Comparison of ENCODE assay signal across 8 cellular contexts in genomic region chr19:40662925-40663711, GRCh38. TPM values are rescaled to one million over a fixed set of nuclear protein-coding genes. Genes with fewer than 3 reads are reported as not detected.
A peak's percentile ranks its signal among the peaks of the same experiment; 100 is the strongest.
DNase-seq lines count a peak whose midpoint lies in the region; ATAC-seq, FAIRE-seq and TF ChIP-seq lines count a peak whose summit lies in the region.

No MANE protein-coding gene starts in this region.

- no peaks in the 10 kb centered on the region for H3K9me2 ChIP-seq in hepatocyte (replicated peaks; ENCODE audit: insufficient read depth)

- peak overlapping the region; percentile 65 for H2AFZ ChIP-seq in astrocyte (ENCODE audit: low read depth, low read length)
- H2AFZ ChIP-seq in hepatocyte: peak overlapping the region; percentile 93

- peak overlapping the region; percentile 88 for H3K4me2 ChIP-seq in astrocyte (ENCODE audit: low read length)
- peak overlapping the region; percentile 98 for H3K4me2 ChIP-seq in hepatocyte

- intact Hi-C loops in vagina (cut with DNase I): loop anchor here (5.0 kb wide), 2 partner anchors 139 to 159 kb away; no protein-coding TSS in a partner anchor

- peak overlapping the region; percentile 83 for H3K4me3 Mint-ChIP-seq in astrocyte (ENCODE audit: unreplicated experiment)

- H4K20me1 ChIP-seq in astrocyte (ENCODE audit: insufficient read depth, low read length): no peaks in the 10 kb centered on the region
- no peaks in the 10 kb centered on the region for H4K20me1 ChIP-seq in hepatocyte (ENCODE audit: insufficient read depth, poor library complexity, severe bottlenecking)

- H3K27ac Mint-ChIP-seq in astrocyte (ENCODE audit: unreplicated experiment): no peak overlapping the region

- H3K36me3 Mint-ChIP-seq in astrocyte (ENCODE audit: low read depth, unreplicated experiment): peaks cover 6% of the 10 kb centered on the region

- H3K4me3 ChIP-seq in astrocyte (ENCODE audit: insufficient read depth, low read depth, low read length): peak overlapping the region; percentile 61
- H3K4me3 ChIP-seq in hepatocyte: peak overlapping the region; percentile 92
- H3K4me3 ChIP-seq in vagina: peak overlapping the region; percentile 49 to 71

- no peaks in the 10 kb centered on the region for H3K9me3 Mint-ChIP-seq in astrocyte (ENCODE audit: unreplicated experiment)

- H3K79me2 ChIP-seq in astrocyte (ENCODE audit: insufficient read depth, low read length) (no peaks in the 10 kb centered on the region), hepatocyte (no peaks in the 10 kb centered on the region)

- peak; percentile 88 for ATAC-seq in HG02759 (IDR thresholded peaks at IDR 0.05; ENCODE audit: unreplicated experiment)

- no peaks in the 10 kb centered on the region for H3K9me3 ChIP-seq in astrocyte (ENCODE audit: insufficient read depth, low read depth, low read length)
- H3K9me3 ChIP-seq in hepatocyte (ENCODE audit: low read depth): no peaks in the 10 kb centered on the region
- no peaks in the 10 kb centered on the region for H3K9me3 ChIP-seq in vagina

- H3K27ac ChIP-seq in astrocyte (ENCODE audit: low read depth, low read length): peak overlapping the region; percentile 56
- H3K27ac ChIP-seq in hepatocyte: peak overlapping the region; percentile 88
- H3K27ac ChIP-seq in vagina: peak overlapping the region; percentile 93

- no peak for TF ChIP-seq CTCF in astrocyte (IDR thresholded peaks at IDR 0.05; ENCODE audit: insufficient read depth, low read depth, low read length)
- TF ChIP-seq CTCF in hepatocyte (IDR thresholded peaks at IDR 0.05; ENCODE audit: poor library complexity): peak; percentile 99
- peak in 2 of 3 experiments; percentile 43 to 97 for TF ChIP-seq CTCF in vagina (IDR thresholded peaks at IDR 0.05)

- under 1% methylated on average over 58 of the region's 62 CpGs for WGBS in hepatocyte (ENCODE audit: low lambda C conversion rate, missing lambda C conversion rate)

- FAIRE-seq in GM12891 (lab: Jason Lieb, UNC): peak; percentile 97
- no peak for FAIRE-seq in astrocyte (lab: Jason Lieb, UNC)

- H3K4me1 Mint-ChIP-seq in astrocyte (ENCODE audit: low read depth, unreplicated experiment): peaks cover 18% of the 10 kb centered on the region

- peaks cover 18% of the 10 kb centered on the region for H3K4me1 ChIP-seq in astrocyte (ENCODE audit: insufficient read depth, low read length)
- peaks cover 3% of the 10 kb centered on the region for H3K4me1 ChIP-seq in hepatocyte (ENCODE audit: insufficient read depth)
- peaks cover 47% of the 10 kb centered on the region for H3K4me1 ChIP-seq in vagina

- peaks cover 3% of the 10 kb centered on the region for H3K27me3 Mint-ChIP-seq in astrocyte (ENCODE audit: low read depth, unreplicated experiment)

- peak overlapping the region; percentile 63 for H3K9ac ChIP-seq in astrocyte (ENCODE audit: low read length)

- peak; percentile 95 for DNase-seq in GM12891 (ENCODE audit: insufficient read length, low spot score)
- DNase-seq in NCI-H146 (lab: John Stamatoyannopoulos, UW): peak; percentile 88
- peak; percentile 97 for DNase-seq in T-helper 9 cell
- peak; percentile 70 for DNase-seq in astrocyte (ENCODE audit: low read depth)
- peak; percentile 95 for DNase-seq in hepatocyte (ENCODE audit: low spot score)
- DNase-seq in renal cortical epithelial cell (ENCODE audit: low read depth): peak; percentile 50
- peak in 1 of 2 donors; percentile 95 for DNase-seq in vagina (ENCODE audit: extremely low spot score in 2 of 2)

- peaks cover 6% of the 10 kb centered on the region for H3K36me3 ChIP-seq in astrocyte (ENCODE audit: insufficient read depth, low read length)
- no peaks in the 10 kb centered on the region for H3K36me3 ChIP-seq in hepatocyte (replicated peaks; ENCODE audit: insufficient read depth, low read depth)
- peaks cover 0 to 14% of the 10 kb centered on the region in 2 donors for H3K36me3 ChIP-seq in vagina

- no peak for TF ChIP-seq POLR2A in GM12891 (IDR thresholded peaks at IDR 0.05; ENCODE audit: low read depth, low read length)
- TF ChIP-seq POLR2A in vagina (IDR thresholded peaks at IDR 0.05): peak in 1 of 2 donors; percentile 28

- H3K27me3 ChIP-seq in astrocyte (ENCODE audit: insufficient read depth, low read length) (no peaks in the 10 kb centered on the region), hepatocyte (no peaks in the 10 kb centered on the region), vagina (no peaks in the 10 kb centered on the region)

TF ChIP-seq in GM12891, 5 proteins besides CTCF, POLR2A, EP300 and RAD21:
- TF ChIP-seq POLR2AphosphoS5 (IDR thresholded peaks at IDR 0.05; ENCODE audit: low read depth, low read length) (no peak), POU2F2 (IDR thresholded peaks at IDR 0.05; ENCODE audit: low read depth, low read length) (no peak), TAF1 (IDR thresholded peaks at IDR 0.05; ENCODE audit: low read depth, low read length) (no peak), PAX5 (IDR thresholded peaks at IDR 0.05; ENCODE audit: insufficient read depth, low read length, severe bottlenecking) (no peak), SPI1 (IDR thresholded peaks at IDR 0.05; ENCODE audit: low read depth, low read length) (no peak)

RNA-seq across cellular contexts. Expression of gene NUMBL, which starts 27.3 kb away (rescaled TPM):
- polyA plus RNA-seq in GM12891 (2012; ENCODE audit: low read depth, missing spikeins): 4.1 TPM
- 79.3 and 82.9 TPM in 2 replicates for total RNA-seq in astrocyte
- 15.7 and 26.0 TPM in 2 replicates for total RNA-seq in hepatocyte
- 31.3 and 32.1 TPM in 2 replicates for polyA plus RNA-seq in hepatocyte
- 9.9 and 31.0 TPM in 2 replicates for total RNA-seq in renal cortical epithelial cell
- 66.0 TPM for total RNA-seq in vagina

RNA-seq across cellular contexts. Expression of gene COQ8B, which starts 53.6 kb away (rescaled TPM):
- polyA plus RNA-seq in GM12891 (2012; ENCODE audit: low read depth, missing spikeins): 23.6 TPM
- total RNA-seq in astrocyte (26.0 and 29.4 TPM in 2 replicates), hepatocyte (46.2 and 49.2 TPM in 2 replicates), renal cortical epithelial cell (18.6 and 44.0 TPM in 2 replicates), vagina (51.1 TPM)
- 40.2 and 40.7 TPM in 2 replicates for polyA plus RNA-seq in hepatocyte

RNA-seq across cellular contexts. Expression of gene ITPKC, which starts 53.8 kb away (rescaled TPM):
- 3.3 TPM for polyA plus RNA-seq in GM12891 (2012; ENCODE audit: low read depth, missing spikeins)
- total RNA-seq in astrocyte (19.0 and 19.7 TPM in 2 replicates), hepatocyte (52.3 and 52.9 TPM in 2 replicates), renal cortical epithelial cell (17.6 and 25.0 TPM in 2 replicates), vagina (92.6 TPM)
- 67.6 and 75.8 TPM in 2 replicates for polyA plus RNA-seq in hepatocyte
